ENCODE assay signal across 1 cellular context in genomic region chr5:178859625-178860521, GRCh38.
TF ChIP-seq lines count a peak whose summit lies in the region.

ZNF354B (plus strand) TSS chr5:178859953; CDS start chr5:178861048, 1,095 bp downstream.

TF ChIP-seq in HepG2, 621 proteins besides CTCF, POLR2A, EP300 and RAD21 (continued from another document and continues in another):
- TF ChIP-seq, protein P1, sequence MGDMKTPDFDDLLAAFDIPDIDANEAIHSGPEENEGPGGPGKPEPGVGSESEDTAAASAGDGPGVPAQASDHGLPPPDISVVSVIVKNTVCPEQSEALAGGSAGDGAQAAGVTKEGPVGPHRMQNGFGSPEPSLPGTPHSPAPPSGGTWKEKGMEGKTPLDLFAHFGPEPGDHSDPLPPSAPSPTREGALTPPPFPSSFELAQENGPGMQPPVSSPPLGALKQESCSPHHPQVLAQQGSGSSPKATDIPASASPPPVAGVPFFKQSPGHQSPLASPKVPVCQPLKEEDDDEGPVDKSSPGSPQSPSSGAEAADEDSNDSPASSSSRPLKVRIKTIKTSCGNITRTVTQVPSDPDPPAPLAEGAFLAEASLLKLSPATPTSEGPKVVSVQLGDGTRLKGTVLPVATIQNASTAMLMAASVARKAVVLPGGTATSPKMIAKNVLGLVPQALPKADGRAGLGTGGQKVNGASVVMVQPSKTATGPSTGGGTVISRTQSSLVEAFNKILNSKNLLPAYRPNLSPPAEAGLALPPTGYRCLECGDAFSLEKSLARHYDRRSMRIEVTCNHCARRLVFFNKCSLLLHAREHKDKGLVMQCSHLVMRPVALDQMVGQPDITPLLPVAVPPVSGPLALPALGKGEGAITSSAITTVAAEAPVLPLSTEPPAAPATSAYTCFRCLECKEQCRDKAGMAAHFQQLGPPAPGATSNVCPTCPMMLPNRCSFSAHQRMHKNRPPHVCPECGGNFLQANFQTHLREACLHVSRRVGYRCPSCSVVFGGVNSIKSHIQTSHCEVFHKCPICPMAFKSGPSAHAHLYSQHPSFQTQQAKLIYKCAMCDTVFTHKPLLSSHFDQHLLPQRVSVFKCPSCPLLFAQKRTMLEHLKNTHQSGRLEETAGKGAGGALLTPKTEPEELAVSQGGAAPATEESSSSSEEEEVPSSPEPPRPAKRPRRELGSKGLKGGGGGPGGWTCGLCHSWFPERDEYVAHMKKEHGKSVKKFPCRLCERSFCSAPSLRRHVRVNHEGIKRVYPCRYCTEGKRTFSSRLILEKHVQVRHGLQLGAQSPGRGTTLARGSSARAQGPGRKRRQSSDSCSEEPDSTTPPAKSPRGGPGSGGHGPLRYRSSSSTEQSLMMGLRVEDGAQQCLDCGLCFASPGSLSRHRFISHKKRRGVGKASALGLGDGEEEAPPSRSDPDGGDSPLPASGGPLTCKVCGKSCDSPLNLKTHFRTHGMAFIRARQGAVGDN (CRISPR knock-in tag; IDR thresholded peaks at IDR 0.05), result peak; percentile 93
- TF ChIP-seq TEAD2 (CRISPR knock-in tag; IDR thresholded peaks at IDR 0.05), result no peak
- peak; percentile 89 for TF ChIP-seq ZSCAN31 (CRISPR knock-in tag; IDR thresholded peaks at IDR 0.05; ENCODE audit: low read depth)
- TF ChIP-seq ZNF501 (CRISPR knock-in tag; IDR thresholded peaks at IDR 0.05), result peak; percentile 75
- peak; percentile 89 for TF ChIP-seq RBFOX2 (IDR thresholded peaks at IDR 0.05; ENCODE audit: low read depth, low read length)
- peak; percentile 53; the same call in 1 of the 2 replicates for TF ChIP-seq ZMYM3 (CRISPR knock-in tag; IDR thresholded peaks at IDR 0.05)
- 0 out of 2 replicates have a peak, but pooled peaks have one; percentile 10 for TF ChIP-seq ZMAT3 (CRISPR knock-in tag; conservative IDR thresholded peaks at IDR 0.05)
- TF ChIP-seq JARID2 (CRISPR knock-in tag; IDR thresholded peaks at IDR 0.05; ENCODE audit: insufficient replicate concordance), result no peak
- TF ChIP-seq, protein P2, sequence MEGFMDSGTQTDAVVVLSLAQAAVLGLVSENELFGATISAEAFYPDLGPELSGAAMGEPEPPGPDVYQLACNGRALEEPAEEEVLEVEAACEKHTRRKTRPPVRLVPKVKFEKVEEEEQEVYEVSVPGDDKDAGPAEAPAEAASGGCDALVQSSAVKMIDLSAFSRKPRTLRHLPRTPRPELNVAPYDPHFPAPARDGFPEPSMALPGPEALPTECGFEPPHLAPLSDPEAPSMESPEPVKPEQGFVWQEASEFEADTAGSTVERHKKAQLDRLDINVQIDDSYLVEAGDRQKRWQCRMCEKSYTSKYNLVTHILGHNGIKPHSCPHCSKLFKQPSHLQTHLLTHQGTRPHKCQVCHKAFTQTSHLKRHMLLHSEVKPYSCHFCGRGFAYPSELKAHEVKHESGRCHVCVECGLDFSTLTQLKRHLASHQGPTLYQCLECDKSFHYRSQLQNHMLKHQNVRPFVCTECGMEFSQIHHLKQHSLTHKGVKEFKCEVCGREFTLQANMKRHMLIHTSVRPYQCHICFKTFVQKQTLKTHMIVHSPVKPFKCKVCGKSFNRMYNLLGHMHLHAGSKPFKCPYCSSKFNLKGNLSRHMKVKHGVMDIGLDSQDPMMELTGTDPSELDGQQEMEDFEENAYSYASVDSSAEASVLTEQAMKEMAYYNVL (CRISPR knock-in tag; IDR thresholded peaks at IDR 0.05; ENCODE audit: borderline replicate concordance), result no peak
- no peak for TF ChIP-seq ZNF232 (CRISPR knock-in tag; IDR thresholded peaks at IDR 0.05; ENCODE audit: borderline replicate concordance)
- no peak for TF ChIP-seq HMGA1 (CRISPR knock-in tag; conservative IDR thresholded peaks at IDR 0.05)
- no peak for TF ChIP-seq ZNF546 (CRISPR knock-in tag; conservative IDR thresholded peaks at IDR 0.05)
- TF ChIP-seq LCORL (IDR thresholded peaks at IDR 0.05), result no peak
- peak; percentile 31; the same call in 1 of the 2 replicates for TF ChIP-seq LCORL (CRISPR knock-in tag; IDR thresholded peaks at IDR 0.05)
- TF ChIP-seq CEBPB (IDR thresholded peaks at IDR 0.05; ENCODE audit: borderline replicate concordance, low read depth, low read length), result no peak
- TF ChIP-seq THYN1 (CRISPR knock-in tag; IDR thresholded peaks at IDR 0.05; ENCODE audit: borderline replicate concordance, low read depth), result no peak
- TF ChIP-seq, protein P3, sequence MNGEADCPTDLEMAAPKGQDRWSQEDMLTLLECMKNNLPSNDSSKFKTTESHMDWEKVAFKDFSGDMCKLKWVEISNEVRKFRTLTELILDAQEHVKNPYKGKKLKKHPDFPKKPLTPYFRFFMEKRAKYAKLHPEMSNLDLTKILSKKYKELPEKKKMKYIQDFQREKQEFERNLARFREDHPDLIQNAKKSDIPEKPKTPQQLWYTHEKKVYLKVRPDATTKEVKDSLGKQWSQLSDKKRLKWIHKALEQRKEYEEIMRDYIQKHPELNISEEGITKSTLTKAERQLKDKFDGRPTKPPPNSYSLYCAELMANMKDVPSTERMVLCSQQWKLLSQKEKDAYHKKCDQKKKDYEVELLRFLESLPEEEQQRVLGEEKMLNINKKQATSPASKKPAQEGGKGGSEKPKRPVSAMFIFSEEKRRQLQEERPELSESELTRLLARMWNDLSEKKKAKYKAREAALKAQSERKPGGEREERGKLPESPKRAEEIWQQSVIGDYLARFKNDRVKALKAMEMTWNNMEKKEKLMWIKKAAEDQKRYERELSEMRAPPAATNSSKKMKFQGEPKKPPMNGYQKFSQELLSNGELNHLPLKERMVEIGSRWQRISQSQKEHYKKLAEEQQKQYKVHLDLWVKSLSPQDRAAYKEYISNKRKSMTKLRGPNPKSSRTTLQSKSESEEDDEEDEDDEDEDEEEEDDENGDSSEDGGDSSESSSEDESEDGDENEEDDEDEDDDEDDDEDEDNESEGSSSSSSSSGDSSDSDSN (CRISPR knock-in tag; IDR thresholded peaks at IDR 0.05), result peak; percentile 96
- no peak for TF ChIP-seq SNRNP70 (IDR thresholded peaks at IDR 0.05; ENCODE audit: low read depth, low read length)
- TF ChIP-seq SOX13 (IDR thresholded peaks at IDR 0.05), result no peak
- TF ChIP-seq SOX13 (CRISPR knock-in tag; conservative IDR thresholded peaks at IDR 0.05 in 1 of 2, IDR thresholded peaks at IDR 0.05 in 1 of 2), result 0 out of 4 replicates have a peak, but pooled peaks of 1 of the 2 experiments have one; percentile 19
- peak; percentile 84 for TF ChIP-seq MAX (IDR thresholded peaks at IDR 0.05)
- peak; percentile 80 for TF ChIP-seq TAF1 (CRISPR knock-in tag; IDR thresholded peaks at IDR 0.05)
- TF ChIP-seq PHF21A (CRISPR knock-in tag; IDR thresholded peaks at IDR 0.05), result peak; percentile 76
- TF ChIP-seq CEBPG (CRISPR knock-in tag; IDR thresholded peaks at IDR 0.05), result 0 out of 2 replicates have a peak, but pooled peaks have one; percentile 18
- TF ChIP-seq ARNTL (CRISPR knock-in tag; IDR thresholded peaks at IDR 0.05), result peak; percentile 87
- TF ChIP-seq ZNF530 (CRISPR knock-in tag; IDR thresholded peaks at IDR 0.05; ENCODE audit: low read depth), result no peak
- TF ChIP-seq, protein P4, sequence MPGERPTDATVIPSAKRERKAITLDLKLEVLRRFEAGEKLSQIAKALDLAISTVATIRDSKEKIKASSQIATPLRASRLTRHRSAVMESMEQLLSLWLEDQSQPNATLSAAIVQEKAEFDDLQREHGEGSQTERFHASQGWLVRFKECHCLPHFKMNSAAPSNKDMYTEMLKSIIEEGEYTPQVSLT (CRISPR knock-in tag; IDR thresholded peaks at IDR 0.05; ENCODE audit: borderline replicate concordance, low read depth), result no peak
- no peak for TF ChIP-seq FIP1L1 (IDR thresholded peaks at IDR 0.05; ENCODE audit: borderline replicate concordance, insufficient read depth, low read depth, low read length)
- TF ChIP-seq NR3C1 (CRISPR knock-in tag; IDR thresholded peaks at IDR 0.05), result no peak
- peak; percentile 90 for TF ChIP-seq POLR2G (IDR thresholded peaks at IDR 0.05; ENCODE audit: low read depth, low read length)
- peak; percentile 91 for TF ChIP-seq PHF8 (CRISPR knock-in tag; IDR thresholded peaks at IDR 0.05)
- no peak for TF ChIP-seq ZNF775 (CRISPR knock-in tag; IDR thresholded peaks at IDR 0.05; ENCODE audit: borderline replicate concordance)
- TF ChIP-seq, protein P5, sequence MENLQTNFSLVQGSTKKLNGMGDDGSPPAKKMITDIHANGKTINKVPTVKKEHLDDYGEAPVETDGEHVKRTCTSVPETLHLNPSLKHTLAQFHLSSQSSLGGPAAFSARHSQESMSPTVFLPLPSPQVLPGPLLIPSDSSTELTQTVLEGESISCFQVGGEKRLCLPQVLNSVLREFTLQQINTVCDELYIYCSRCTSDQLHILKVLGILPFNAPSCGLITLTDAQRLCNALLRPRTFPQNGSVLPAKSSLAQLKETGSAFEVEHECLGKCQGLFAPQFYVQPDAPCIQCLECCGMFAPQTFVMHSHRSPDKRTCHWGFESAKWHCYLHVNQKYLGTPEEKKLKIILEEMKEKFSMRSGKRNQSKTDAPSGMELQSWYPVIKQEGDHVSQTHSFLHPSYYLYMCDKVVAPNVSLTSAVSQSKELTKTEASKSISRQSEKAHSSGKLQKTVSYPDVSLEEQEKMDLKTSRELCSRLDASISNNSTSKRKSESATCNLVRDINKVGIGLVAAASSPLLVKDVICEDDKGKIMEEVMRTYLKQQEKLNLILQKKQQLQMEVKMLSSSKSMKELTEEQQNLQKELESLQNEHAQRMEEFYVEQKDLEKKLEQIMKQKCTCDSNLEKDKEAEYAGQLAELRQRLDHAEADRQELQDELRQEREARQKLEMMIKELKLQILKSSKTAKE (CRISPR knock-in tag; IDR thresholded peaks at IDR 0.05; ENCODE audit: borderline replicate concordance), result 0 out of 2 replicates have a peak, but pooled peaks have one; percentile 13
- no peak for TF ChIP-seq U2AF1 (optimal IDR thresholded peaks at IDR 0.05; ENCODE audit: low read depth, low read length)
- no peak for TF ChIP-seq SP1 (IDR thresholded peaks at IDR 0.05)
- peak; percentile 27; the same call in 1 of the 2 replicates for TF ChIP-seq SP1 (CRISPR knock-in tag; IDR thresholded peaks at IDR 0.05)
- peak in 1 of 2 experiments; percentile 75; a peak in 2 of 4 replicates for TF ChIP-seq KLF16 (CRISPR knock-in tag; IDR thresholded peaks at IDR 0.05)
- TF ChIP-seq YEATS4 (CRISPR knock-in tag; IDR thresholded peaks at IDR 0.05; ENCODE audit: borderline replicate concordance), result peak; percentile 88
- TF ChIP-seq TBP (CRISPR knock-in tag; IDR thresholded peaks at IDR 0.05), result no peak
- TF ChIP-seq ZFP62 (CRISPR knock-in tag; IDR thresholded peaks at IDR 0.05), result no peak
- no peak for TF ChIP-seq PRPF4 (IDR thresholded peaks at IDR 0.05; ENCODE audit: low read depth, low read length, poor library complexity, severe bottlenecking)
- TF ChIP-seq, protein P6, sequence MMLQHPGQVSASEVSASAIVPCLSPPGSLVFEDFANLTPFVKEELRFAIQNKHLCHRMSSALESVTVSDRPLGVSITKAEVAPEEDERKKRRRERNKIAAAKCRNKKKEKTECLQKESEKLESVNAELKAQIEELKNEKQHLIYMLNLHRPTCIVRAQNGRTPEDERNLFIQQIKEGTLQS (CRISPR knock-in tag; IDR thresholded peaks at IDR 0.05), result no peak
- TF ChIP-seq, protein P7, sequence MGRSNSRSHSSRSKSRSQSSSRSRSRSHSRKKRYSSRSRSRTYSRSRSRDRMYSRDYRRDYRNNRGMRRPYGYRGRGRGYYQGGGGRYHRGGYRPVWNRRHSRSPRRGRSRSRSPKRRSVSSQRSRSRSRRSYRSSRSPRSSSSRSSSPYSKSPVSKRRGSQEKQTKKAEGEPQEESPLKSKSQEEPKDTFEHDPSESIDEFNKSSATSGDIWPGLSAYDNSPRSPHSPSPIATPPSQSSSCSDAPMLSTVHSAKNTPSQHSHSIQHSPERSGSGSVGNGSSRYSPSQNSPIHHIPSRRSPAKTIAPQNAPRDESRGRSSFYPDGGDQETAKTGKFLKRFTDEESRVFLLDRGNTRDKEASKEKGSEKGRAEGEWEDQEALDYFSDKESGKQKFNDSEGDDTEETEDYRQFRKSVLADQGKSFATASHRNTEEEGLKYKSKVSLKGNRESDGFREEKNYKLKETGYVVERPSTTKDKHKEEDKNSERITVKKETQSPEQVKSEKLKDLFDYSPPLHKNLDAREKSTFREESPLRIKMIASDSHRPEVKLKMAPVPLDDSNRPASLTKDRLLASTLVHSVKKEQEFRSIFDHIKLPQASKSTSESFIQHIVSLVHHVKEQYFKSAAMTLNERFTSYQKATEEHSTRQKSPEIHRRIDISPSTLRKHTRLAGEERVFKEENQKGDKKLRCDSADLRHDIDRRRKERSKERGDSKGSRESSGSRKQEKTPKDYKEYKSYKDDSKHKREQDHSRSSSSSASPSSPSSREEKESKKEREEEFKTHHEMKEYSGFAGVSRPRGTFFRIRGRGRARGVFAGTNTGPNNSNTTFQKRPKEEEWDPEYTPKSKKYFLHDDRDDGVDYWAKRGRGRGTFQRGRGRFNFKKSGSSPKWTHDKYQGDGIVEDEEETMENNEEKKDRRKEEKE (IDR thresholded peaks at IDR 0.05), result no peak
- peak; percentile 64; the same call in 1 of the 2 replicates for TF ChIP-seq RXRB (CRISPR knock-in tag; IDR thresholded peaks at IDR 0.05; ENCODE audit: borderline replicate concordance)
- TF ChIP-seq DZIP1 (CRISPR knock-in tag; IDR thresholded peaks at IDR 0.05), result no peak
- TF ChIP-seq ZNF790 (CRISPR knock-in tag; IDR thresholded peaks at IDR 0.05; ENCODE audit: borderline replicate concordance), result no peak
- peak; percentile 75 for TF ChIP-seq PHF20 (CRISPR knock-in tag; IDR thresholded peaks at IDR 0.05)
- no peak for TF ChIP-seq ZNF577 (CRISPR knock-in tag; IDR thresholded peaks at IDR 0.05; ENCODE audit: borderline replicate concordance, low read depth)
- TF ChIP-seq ZNF136 (CRISPR knock-in tag; IDR thresholded peaks at IDR 0.05; ENCODE audit: low read depth), result no peak
- TF ChIP-seq MXD3 (CRISPR knock-in tag; IDR thresholded peaks at IDR 0.05), result 0 out of 2 replicates have a peak, but pooled peaks have one; percentile 70
- peak; percentile 63; the same call in 1 of the 2 replicates for TF ChIP-seq ZFP37 (CRISPR knock-in tag; IDR thresholded peaks at IDR 0.05; ENCODE audit: borderline replicate concordance)
